ENCODE assay signal across 21 cellular contexts in the genomic region with DNA sequence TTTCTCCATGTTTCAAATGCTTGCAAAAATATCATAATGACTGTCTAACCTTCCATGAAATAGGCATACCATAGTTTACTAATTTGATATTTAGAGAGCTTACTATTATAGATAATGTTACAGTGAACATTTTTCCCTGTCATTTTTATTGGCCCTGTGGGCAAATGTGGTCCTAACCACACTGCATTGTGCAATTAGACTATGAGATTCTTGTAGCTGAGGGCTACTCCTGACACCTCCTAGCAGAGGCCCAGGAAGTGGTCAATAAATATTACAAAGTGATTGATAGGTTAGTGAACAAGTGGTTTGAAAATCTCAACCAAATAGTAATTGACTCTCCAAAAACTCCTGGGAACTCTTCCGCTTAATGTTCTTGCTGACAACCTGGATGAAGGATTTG.
"Had no signal": no experiment of that assay in that cellular context is flagged by ENCODE, and none has a peak within 500 bp of the region (broad histone marks: within the 10 kb centered on the region; RNA-seq: fewer than 3 reads in every experiment).

No MANE protein-coding gene starts in this region.

- H3K4me1 ChIP-seq: esophagus squamous epithelium, gastroesophageal sphincter, psoas muscle, right atrium auricular region, thyroid gland had no signal

- H3K36me3 ChIP-seq: esophagus squamous epithelium, gastroesophageal sphincter, neutrophil, ovary, right atrium auricular region, thyroid gland had no signal

- H3K4me3 ChIP-seq: coronary artery, esophagus squamous epithelium, gastroesophageal sphincter, ovary, psoas muscle, right atrium auricular region, thyroid gland had no signal

- H3K27ac ChIP-seq: coronary artery, esophagus squamous epithelium, gastroesophageal sphincter, neutrophil, ovary, psoas muscle, right atrium auricular region, thyroid gland had no signal

- H3K9me3 ChIP-seq: esophagus squamous epithelium, gastroesophageal sphincter, neutrophil, ovary, psoas muscle, right atrium auricular region, thyroid gland had no signal

- DNase-seq: activated CD4-positive, alpha-beta T cell treated with anti-CD3 and anti-CD28 coated beads for 4 hours; activated CD4-positive, alpha-beta T cell treated with anti-CD3 and anti-CD28 coated beads, Interleukin-2, amount 50 U/mL, for 48 hours; activated CD4-positive, CD25-positive, alpha-beta regulatory T cell; activated CD8-positive, alpha-beta memory T cell treated with anti-CD3 and anti-CD28 coated beads, Interleukin-2, amount 50 U/mL, for 48 hours; activated naive CD4-positive, alpha-beta T cell treated with Interleukin-2 at 50 U/mL for 16 hours; activated naive CD8-positive, alpha-beta T cell treated with anti-CD3 and anti-CD28 coated beads, Interleukin-2, amount 10 ng/mL, durations not matched to agents 7 days and 5 days; activated T-cell treated with anti-CD3 and anti-CD28 coated beads, Interleukin-2, amount 50 U/mL, for 4 hours; amygdala; cerebellar nuclear complex; esophagus squamous epithelium; left ventricle myocardium superior; midbrain; ovary; psoas muscle; substantia nigra; T-helper 9 cell; thyroid gland had no signal

- H3K27me3 ChIP-seq: ovary, right atrium auricular region, thyroid gland had no signal
